Comparison of ENCODE assay signal across 25 cellular contexts in the genomic region with DNA sequence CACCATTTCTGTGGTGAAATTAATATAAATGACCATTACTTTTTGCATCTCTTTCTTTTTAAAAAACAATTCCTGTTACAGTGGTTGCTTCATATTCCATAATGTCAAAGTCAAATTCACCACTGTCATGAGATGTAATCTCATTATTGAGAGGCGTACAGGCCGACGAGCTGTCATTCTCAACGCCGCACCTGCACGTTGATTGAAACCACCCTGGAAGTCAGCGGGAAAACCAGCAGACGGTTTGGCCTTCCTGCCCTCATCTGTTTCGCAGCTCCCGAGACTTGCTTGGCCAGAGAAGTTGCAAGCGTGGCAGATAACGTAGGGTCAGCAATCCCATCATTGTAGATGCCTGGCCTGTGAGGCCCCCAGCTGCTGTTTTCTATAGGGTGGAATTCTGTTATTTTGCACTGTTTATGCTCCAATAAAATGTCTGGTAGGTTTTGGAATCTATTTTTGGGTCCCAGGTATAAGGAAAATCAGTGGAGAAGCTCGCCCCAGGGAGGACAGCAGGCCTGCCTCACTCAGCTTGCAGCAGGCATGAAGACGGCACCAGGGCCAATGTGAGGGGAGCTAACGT.
"Had no signal": no experiment of that assay in that cellular context is flagged by ENCODE, and none has a peak within 500 bp of the region (broad histone marks: within the 10 kb centered on the region; RNA-seq: fewer than 3 reads in every experiment).

No MANE protein-coding gene starts in this region.

- ATAC-seq: effector memory CD8-positive, alpha-beta T cell; esophagus mucosa; gastrocnemius medialis; heart right ventricle; left cardiac atrium; left lung; left ventricle myocardium superior; lower lobe of right lung had no signal

- H3K4me3 ChIP-seq: colonic mucosa, esophagus squamous epithelium, gastrocnemius medialis, heart right ventricle, left lung, lower lobe of right lung had no signal

- H3K27me3 ChIP-seq: colonic mucosa, gastrocnemius medialis had no signal

- H3K27ac ChIP-seq: colonic mucosa, epithelial cell of prostate, esophagus squamous epithelium, gastrocnemius medialis, heart right ventricle, left lung, lower lobe of right lung had no signal

- H3K36me3 ChIP-seq: colonic mucosa, esophagus squamous epithelium, gastrocnemius medialis, heart right ventricle, left lung, lower lobe of right lung had no signal

- H3K9me3 ChIP-seq: colonic mucosa, esophagus squamous epithelium, gastrocnemius medialis, heart right ventricle, left lung, lower lobe of right lung had no signal

- DNase-seq: colonic mucosa; cortex of kidney; effector CD8-positive, alpha-beta T cell; effector memory CD8-positive, alpha-beta T cell; endodermal cell; erythroblast; esophagus squamous epithelium; foreskin fibroblast; foreskin melanocyte; gastrocnemius medialis; glutamatergic neuron; head of caudate nucleus; heart right ventricle; hippocampal formation; left cardiac atrium; left lung; left ventricle myocardium superior; lower lobe of right lung; mesenchymal stem cell; midbrain had no signal

- H3K4me1 ChIP-seq: colonic mucosa, esophagus squamous epithelium, gastrocnemius medialis, heart right ventricle, left lung, lower lobe of right lung had no signal

- FAIRE-seq: endometrium, islet of Langerhans, keratinocyte had no signal
